ENCODE assay signal across 8 cellular contexts in genomic region chr9:112391936-112392560, GRCh38. TPM values are rescaled to one million over a fixed set of nuclear protein-coding genes. Genes with fewer than 3 reads are reported as not detected.
A peak's percentile ranks its signal among the peaks of the same experiment; 100 is the strongest.
DNase-seq lines count a peak whose midpoint lies in the region; TF ChIP-seq lines count a peak whose summit lies in the region.
"Not testable (repeated sequence)": the region's sequence is repeated elsewhere in the genome, so short reads cannot be mapped to it uniquely, and the experiment has no call there.

No MANE protein-coding gene starts in this region.

- peaks cover 30% of the 10 kb centered on the region for H3K4me1 ChIP-seq in Caco-2
- H3K4me1 ChIP-seq in mesendoderm (ENCODE audit: control insufficient read depth, low read depth, low read length); trophoblast cell (ENCODE audit: control insufficient read depth in 1 of 2, insufficient read depth in 2 of 2, low read length in 2 of 2): not testable (repeated sequence)

- not testable (repeated sequence) for H4K8ac ChIP-seq in mesendoderm (ENCODE audit: low read depth, low read length); trophoblast cell (ENCODE audit: low read depth, low read length)

- peak overlapping the region; percentile 2 for H3K4me3 Mint-ChIP-seq in Caco-2 (ENCODE audit: unreplicated experiment)
- H3K4me3 Mint-ChIP-seq in type B pancreatic cell: not testable (repeated sequence)

- H3K9ac ChIP-seq in mesendoderm (ENCODE audit: low read length); trophoblast cell (ENCODE audit: low read length): not testable (repeated sequence)

- peak; percentile 86 to 87 for DNase-seq in Caco-2
- DNase-seq in HT-29 (ENCODE audit: low spot score): peak; percentile 28
- peak; percentile 82 for DNase-seq in NCI-H226
- peak; percentile 19 for DNase-seq in SIG-M5 treated with dmso at 0.1 percent for 504 hours (lab: John Stamatoyannopoulos, UW; ENCODE audit: unreplicated experiment)
- peak; percentile 73 for DNase-seq in islet precursor cell
- DNase-seq in mesendoderm: peak; percentile 26
- DNase-seq in trophoblast cell: peak; percentile 87 to 96
- DNase-seq in type B pancreatic cell (ENCODE audit: extremely low spot score, unreplicated experiment): not testable (repeated sequence)

- not testable (repeated sequence) for H4K91ac ChIP-seq in trophoblast cell (ENCODE audit: low read depth, low read length)

- not testable (repeated sequence) for H2BK120ac ChIP-seq in mesendoderm (ENCODE audit: low read depth, low read length); trophoblast cell (ENCODE audit: insufficient read depth, low read length, poor library complexity)

- H3K79me1 ChIP-seq in mesendoderm (ENCODE audit: low read length); trophoblast cell (ENCODE audit: low read length): not testable (repeated sequence)

- H3K56ac ChIP-seq in mesendoderm (ENCODE audit: low read length): not testable (repeated sequence)

- H3K79me2 ChIP-seq in mesendoderm (ENCODE audit: control insufficient read depth, insufficient read depth, low read length); trophoblast cell (ENCODE audit: control insufficient read depth, insufficient read depth, low read length, poor library complexity): not testable (repeated sequence)

- H2AK5ac ChIP-seq in mesendoderm (ENCODE audit: low read length); trophoblast cell (ENCODE audit: low read length): not testable (repeated sequence)

- peaks cover 20% of the 10 kb centered on the region for H3K9me3 ChIP-seq in Caco-2
- H3K9me3 ChIP-seq in trophoblast cell (ENCODE audit: insufficient read depth, low read depth, low read length): not testable (repeated sequence)

- H3K18ac ChIP-seq in mesendoderm (ENCODE audit: low read length); trophoblast cell (ENCODE audit: low read length): not testable (repeated sequence)

- H4K12ac ChIP-seq in trophoblast cell (ENCODE audit: low read depth, low read length): not testable (repeated sequence)

- not testable (repeated sequence) for H3K27ac ChIP-seq in mesendoderm (ENCODE audit: low read depth, low read length); trophoblast cell (ENCODE audit: low read depth, low read length)

- BruUV-seq in Caco-2 (replicated peaks; lab: Mats Ljungman, UMichigan): not testable (repeated sequence)

- intact Hi-C loops in Caco-2 (cut with micrococcal nuclease; ENCODE audit: unreplicated experiment): loop anchor here (1.0 kb wide), 1 partner anchor 10 kb away; no protein-coding TSS in a partner anchor

- H3K9me3 Mint-ChIP-seq in Caco-2 (ENCODE audit: unreplicated experiment) (peaks cover 19% of the 10 kb centered on the region), type B pancreatic cell (peaks cover 11% of the 10 kb centered on the region)

- H2BK15ac ChIP-seq in mesendoderm (replicated peaks; ENCODE audit: low read depth): not testable (repeated sequence)

- H3K4me2 ChIP-seq in mesendoderm (ENCODE audit: low read length); trophoblast cell (ENCODE audit: low read length): not testable (repeated sequence)

- POLR2A ChIA-PET in Caco-2 (lab: Charles Lee): not testable (repeated sequence)

- H3K27ac Mint-ChIP-seq in Caco-2 (ENCODE audit: unreplicated experiment): peak overlapping the region; percentile 33
- H3K27ac Mint-ChIP-seq in type B pancreatic cell: peak overlapping the region; percentile 66

- no CpG with 5 or more reads among the region's 4 CpGs for WGBS in mesendoderm (ENCODE audit: extremely low coverage, insufficient coverage, low lambda C conversion rate)
- WGBS in trophoblast cell (ENCODE audit: extremely low coverage, insufficient coverage, insufficient read length): no CpG with 5 or more reads among the region's 4 CpGs

- CTCF ChIA-PET in Caco-2 (lab: Charles Lee): not testable (repeated sequence)

- H3K23ac ChIP-seq in mesendoderm (ENCODE audit: low read length); trophoblast cell (ENCODE audit: low read length): not testable (repeated sequence)

- not testable (repeated sequence) for H3K36me3 ChIP-seq in Caco-2 (ENCODE audit: control insufficient read depth, insufficient read depth, low read length); mesendoderm (ENCODE audit: control insufficient read depth, insufficient read depth, low read length); trophoblast cell (ENCODE audit: control insufficient read depth in 1 of 2, insufficient read depth in 2 of 2, low read length in 2 of 2)

- H3K4me1 Mint-ChIP-seq in Caco-2 (ENCODE audit: low read depth, unreplicated experiment): peaks cover 21% of the 10 kb centered on the region
- not testable (repeated sequence) for H3K4me1 Mint-ChIP-seq in type B pancreatic cell (ENCODE audit: unreplicated experiment)

- not testable (repeated sequence) for H3K27me3 ChIP-seq in Caco-2 (replicated peaks; ENCODE audit: control insufficient read depth, insufficient read depth, low read length); mesendoderm (ENCODE audit: insufficient read depth, low read length, poor library complexity); trophoblast cell (ENCODE audit: insufficient read depth, low read length)

- not testable (repeated sequence) for H3K4me3 ChIP-seq in Caco-2 (ENCODE audit: low read depth, low read length); mesendoderm (ENCODE audit: low read length); trophoblast cell (ENCODE audit: low read depth, low read length)

- not testable (repeated sequence) for H3K4ac ChIP-seq in mesendoderm (ENCODE audit: low read depth, low read length); trophoblast cell (ENCODE audit: low read depth, low read length)

- not testable (repeated sequence) for TF ChIP-seq CTCF in Caco-2 (IDR thresholded peaks at IDR 0.05; ENCODE audit: insufficient read depth in 1 of 2, low read depth in 1 of 2, low read length in 1 of 2, severe bottlenecking in 1 of 2, unreplicated experiment in 1 of 2); type B pancreatic cell (conservative IDR thresholded peaks at IDR 0.05)

- not testable (repeated sequence) for H2BK5ac ChIP-seq in mesendoderm (ENCODE audit: low read length); trophoblast cell (ENCODE audit: low read depth, low read length, poor library complexity)

- H3K36me3 Mint-ChIP-seq in Caco-2 (ENCODE audit: insufficient read depth, unreplicated experiment) (peaks cover 76% of the 10 kb centered on the region), type B pancreatic cell (peaks cover 52% of the 10 kb centered on the region)

- H2AFZ ChIP-seq in trophoblast cell (ENCODE audit: insufficient read depth, low read length, poor library complexity): not testable (repeated sequence)

- H3K14ac ChIP-seq in trophoblast cell (ENCODE audit: low read length): not testable (repeated sequence)

- H3K27me3 Mint-ChIP-seq in Caco-2 (ENCODE audit: insufficient read depth, unreplicated experiment); type B pancreatic cell: not testable (repeated sequence)

- H4K5ac ChIP-seq in mesendoderm (ENCODE audit: low read length): not testable (repeated sequence)

- H2BK12ac ChIP-seq in trophoblast cell (ENCODE audit: low read length): not testable (repeated sequence)

RNA-seq across cellular contexts. Expression of gene HSDL2, which starts 12.1 kb away (rescaled TPM):
- 122 and 134 TPM in 2 replicates for total RNA-seq in Caco-2 (2022)
- total RNA-seq in HT-29 (2014; rRNA removed; shearing (Covaris generic)): 27.4 and 29.5 TPM in 2 replicates
- polyA plus RNA-seq in mesendoderm (2013, experiment 1 of 2): 11.8 TPM
- polyA plus RNA-seq in mesendoderm (2013, experiment 2 of 2): 12.6 TPM
- polyA plus RNA-seq in trophoblast cell (2013): 16.2 and 16.4 TPM in 2 replicates
- 37.5 and 38.6 TPM in 2 replicates for total RNA-seq in type B pancreatic cell (ENCODE audit: low replicate concordance)

RNA-seq across cellular contexts. Expression of gene PTBP3, which starts 58.6 kb away (rescaled TPM):
- total RNA-seq in Caco-2 (2022): 172 and 190 TPM in 2 replicates
- 25.9 and 27.4 TPM in 2 replicates for total RNA-seq in HT-29 (2014; rRNA removed; shearing (Covaris generic))
- polyA plus RNA-seq in mesendoderm (2013, experiment 1 of 2): 73.2 TPM
- polyA plus RNA-seq in mesendoderm (2013, experiment 2 of 2): 73.4 TPM
- 64.1 and 68.0 TPM in 2 replicates for polyA plus RNA-seq in trophoblast cell (2013)
- total RNA-seq in type B pancreatic cell (ENCODE audit: low replicate concordance): 78.6 and 174 TPM in 2 replicates
